Comparison of ENCODE assay signal across 8 cellular contexts in genomic region chr17:38674749-38675615, GRCh38. TPM values are rescaled to one million over a fixed set of nuclear protein-coding genes. Genes with fewer than 3 reads are reported as not detected.
DNase-seq lines count a peak whose midpoint lies in the region; ATAC-seq and TF ChIP-seq lines count a peak whose summit lies in the region.

Gene EPOP (minus strand): TSS chr17:38674957. CDS start chr17:38674495, 462 bp downstream.

- peak; percentile 69 for DNase-seq in COLO829 (ENCODE audit: low spot score)
- DNase-seq in KG1 (lab: John Stamatoyannopoulos, UW): peak; percentile 48
- peak; percentile 86 to 92 (median 90) for DNase-seq in Peyer's patch
- peak; percentile 94 to 96 for DNase-seq in activated T-cell treated with anti-CD3 and anti-CD28 coated beads, Interleukin-2, amount 50 U/mL, for 72 hours
- peak; percentile 74 for DNase-seq in fibroblast of mammary gland (ENCODE audit: low read depth)
- DNase-seq in stimulated activated naive CD8-positive, alpha-beta T cell treated with anti-CD3 and anti-CD28 coated beads, Interleukin-15, Interleukin-2, amounts not matched to agents 100 U/mL and 50 U/mL, for 24 hours: peak; percentile 96

- H3K4me3 ChIP-seq in Peyer's patch (peak within 1 kb of the TSS; percentile 35 to 79 (median 70)), fibroblast of mammary gland (ENCODE audit: control insufficient read depth, low read depth, low read length) (peak within 1 kb of the TSS; percentile 29)

- H3K9me3 Mint-ChIP-seq in activated T-cell treated with anti-CD3 and anti-CD28 coated beads, Interleukin-2, amount 50 U/mL, for 72 hours: no peaks in the 10 kb centered on the region
- H3K9me3 Mint-ChIP-seq in nephron: no peaks in the 10 kb centered on the region

- peak within 1 kb of the TSS in 2 of 4 donors; percentile 20 to 65 for H3K27ac ChIP-seq in Peyer's patch

- ATAC-seq in GM21381 (IDR thresholded peaks at IDR 0.05; ENCODE audit: unreplicated experiment): peak; percentile 69
- ATAC-seq in activated T-cell treated with anti-CD3 and anti-CD28 coated beads, Interleukin-2, amount 50 U/mL, for 72 hours (replicated peaks in 1 of 2): peak; percentile 88
- peak; percentile 86 for ATAC-seq in stimulated activated naive CD8-positive, alpha-beta T cell treated with anti-CD3 and anti-CD28 coated beads, Interleukin-15, Interleukin-2, amounts not matched to agents 100 U/mL and 50 U/mL, for 24 hours

- peak within 1 kb of the TSS; percentile 83 for H3K27ac Mint-ChIP-seq in activated T-cell treated with anti-CD3 and anti-CD28 coated beads, Interleukin-2, amount 50 U/mL, for 72 hours
- H3K27ac Mint-ChIP-seq in nephron: no peak within 1 kb of the TSS

- TF ChIP-seq CTCF in Peyer's patch (IDR thresholded peaks at IDR 0.05) (peak in 1 of 6 experiments; percentile 0), fibroblast of mammary gland (conservative IDR thresholded peaks at IDR 0.05; ENCODE audit: control insufficient read depth, insufficient read depth, low read depth, low read length) (no peak), nephron (IDR thresholded peaks at IDR 0.05; ENCODE audit: unreplicated experiment in 3 of 3) (no peak)

- no peaks in the 10 kb centered on the region for H3K36me3 ChIP-seq in Peyer's patch

- no peaks in the 10 kb centered on the region for H3K36me3 Mint-ChIP-seq in activated T-cell treated with anti-CD3 and anti-CD28 coated beads, Interleukin-2, amount 50 U/mL, for 72 hours (ENCODE audit: insufficient read depth in 2 of 2)
- no peaks in the 10 kb centered on the region for H3K36me3 Mint-ChIP-seq in nephron (ENCODE audit: low read depth)

- no peak for TF ChIP-seq POLR2A in Peyer's patch (IDR thresholded peaks at IDR 0.05)

- H3K27me3 ChIP-seq in Peyer's patch: peaks cover 0 to 42% of the 10 kb centered on the region in 2 donors

- H3K27me3 Mint-ChIP-seq in activated T-cell treated with anti-CD3 and anti-CD28 coated beads, Interleukin-2, amount 50 U/mL, for 72 hours (ENCODE audit: low read depth): peaks cover 7% of the 10 kb centered on the region
- H3K27me3 Mint-ChIP-seq in nephron (ENCODE audit: low read depth): peaks cover 64% of the 10 kb centered on the region

- H3K4me3 Mint-ChIP-seq in activated T-cell treated with anti-CD3 and anti-CD28 coated beads, Interleukin-2, amount 50 U/mL, for 72 hours: peak within 1 kb of the TSS; percentile 66 to 70
- H3K4me3 Mint-ChIP-seq in nephron: peak within 1 kb of the TSS; percentile 47 to 67 (median 64)

- H3K4me1 ChIP-seq in Peyer's patch: peaks cover 8 to 38% (median 18%) of the 10 kb centered on the region in 4 donors

- H3K4me1 Mint-ChIP-seq in activated T-cell treated with anti-CD3 and anti-CD28 coated beads, Interleukin-2, amount 50 U/mL, for 72 hours (ENCODE audit: low read depth): peaks cover 54% of the 10 kb centered on the region
- peaks cover 16% of the 10 kb centered on the region for H3K4me1 Mint-ChIP-seq in nephron

- no peaks in the 10 kb centered on the region for H3K9me3 ChIP-seq in Peyer's patch

RNA-seq across cellular contexts. Expression of gene EPOP, which starts in this region (rescaled TPM):
- 1 to 10 TPM in 1 of 4 donors, under 1 TPM in 1, not detected in 2; 0.54 to 3.3 TPM for total RNA-seq in Peyer's patch
- total RNA-seq in activated T-cell treated with anti-CD3 and anti-CD28 coated beads, Interleukin-2, amount 50 U/mL, for 72 hours: 10 to 100 TPM; 30.3 to 37.4 TPM

Comparison
In these comparisons a context has a peak if more than half of its experiments do, and no peak if none do; other contexts are left out.
1. RNA of gene EPOP (total RNA-seq): 30.3 to 37.4 TPM in activated T-cell treated with anti-CD3 and anti-CD28 coated beads, Interleukin-2, amount 50 U/mL, for 72 hours; 0.54 to 3.3 TPM in Peyer's patch; every median in the first group is over 4 times any median in the second.
2. Peak in every context shown above with its lines, with median percentiles within 50 percentile points of each other: DNase-seq and ATAC-seq.